In genomic region chr20:63848003-63848911, GRCh38 we compare ENCODE assay signal across 1 cellular context.
TF ChIP-seq lines count a peak whose summit lies in the region.

No MANE protein-coding gene starts in this region.

TF ChIP-seq in endothelial cell of umbilical vein, 7 proteins besides CTCF, POLR2A, EP300 and RAD21 (continued from another document):
- no peak for TF ChIP-seq JUN (IDR thresholded peaks at IDR 0.05; ENCODE audit: borderline replicate concordance, insufficient read depth, insufficient read length, low read depth)
- no peak for TF ChIP-seq MYC (IDR thresholded peaks at IDR 0.05; ENCODE audit: low read depth, low read length)
- TF ChIP-seq GATA2 (IDR thresholded peaks at IDR 0.05; ENCODE audit: insufficient read depth, insufficient read length, low read depth, low read length), result no peak
TF ChIP-seq in endothelial cell of umbilical vein: peak in this region for 0.
